ENCODE assay signal across 9 cellular contexts in genomic region chr12:7994731-7995205, GRCh38. TPM values are rescaled to one million over a fixed set of nuclear protein-coding genes. Genes with fewer than 3 reads are reported as not detected.
DNase-seq lines count a peak whose midpoint lies in the region; ATAC-seq, FAIRE-seq and TF ChIP-seq lines count a peak whose summit lies in the region.
"Had no signal": no experiment of that assay in that cellular context is flagged by ENCODE, and none has a peak within 500 bp of the region (broad histone marks: within the 10 kb centered on the region; RNA-seq: fewer than 3 reads in every experiment).

No MANE protein-coding gene starts in this region.

- no peaks in the 10 kb centered on the region for H3K27me3 Mint-ChIP-seq in activated naive CD4-positive, alpha-beta T cell treated with anti-CD3 and anti-CD28 coated beads, Interleukin-2, amount 50 U/mL, for 24 hours
- no peaks in the 10 kb centered on the region for H3K27me3 Mint-ChIP-seq in activated naive CD4-positive, alpha-beta T cell treated with anti-CD3 and anti-CD28 coated beads for 36 hours (ENCODE audit: low read depth)
- H3K27me3 Mint-ChIP-seq: CD4-positive, alpha-beta T cell had no signal

- peaks cover 22% of the 10 kb centered on the region for H3K4me1 Mint-ChIP-seq in activated naive CD4-positive, alpha-beta T cell treated with anti-CD3 and anti-CD28 coated beads, Interleukin-2, amount 50 U/mL, for 24 hours
- H3K4me1 Mint-ChIP-seq in activated naive CD4-positive, alpha-beta T cell treated with anti-CD3 and anti-CD28 coated beads for 36 hours (ENCODE audit: low read depth): peaks cover 19% of the 10 kb centered on the region

- no peak overlapping the region for H3K27ac ChIP-seq in Panc1 (ENCODE audit: low read length)
- H3K27ac ChIP-seq in gastroesophageal sphincter: peak overlapping the region in 3 of 4 donors; percentile 41 to 54 (median 54)

- no peak for TF ChIP-seq EP300 in gastroesophageal sphincter (IDR thresholded peaks at IDR 0.05)

- no peak for DNase-seq in activated naive CD4-positive, alpha-beta T cell treated with anti-CD3 and anti-CD28 coated beads for 36 hours
- DNase-seq in Panc1 (ENCODE audit: low read depth, low spot score) (no peak), urothelium cell line (ENCODE audit: low spot score) (peak; percentile 51), NCI-H1092 treated with DMSO at 0.1 percent for 48 hours (lab: John Stamatoyannopoulos, UW) (no peak), GM10266 (ENCODE audit: extremely low spot score) (no peak)

- H3K27ac Mint-ChIP-seq in activated naive CD4-positive, alpha-beta T cell treated with anti-CD3 and anti-CD28 coated beads, Interleukin-2, amount 50 U/mL, for 24 hours: peak overlapping the region; percentile 10
- H3K27ac Mint-ChIP-seq in activated naive CD4-positive, alpha-beta T cell treated with anti-CD3 and anti-CD28 coated beads for 36 hours: no peak overlapping the region
- H3K27ac Mint-ChIP-seq: CD4-positive, alpha-beta T cell had no signal

- H3K9me3 Mint-ChIP-seq in activated naive CD4-positive, alpha-beta T cell treated with anti-CD3 and anti-CD28 coated beads, Interleukin-2, amount 50 U/mL, for 24 hours: no peaks in the 10 kb centered on the region
- peaks cover 3% of the 10 kb centered on the region for H3K9me3 Mint-ChIP-seq in activated naive CD4-positive, alpha-beta T cell treated with anti-CD3 and anti-CD28 coated beads for 36 hours

- no peak overlapping the region for H3K4me3 ChIP-seq in Panc1 (ENCODE audit: low read depth in 2 of 2, low read length in 2 of 2)
- no peak overlapping the region for H3K4me3 ChIP-seq in gastroesophageal sphincter

- no peaks in the 10 kb centered on the region for H3K36me3 Mint-ChIP-seq in activated naive CD4-positive, alpha-beta T cell treated with anti-CD3 and anti-CD28 coated beads, Interleukin-2, amount 50 U/mL, for 24 hours
- no peaks in the 10 kb centered on the region for H3K36me3 Mint-ChIP-seq in activated naive CD4-positive, alpha-beta T cell treated with anti-CD3 and anti-CD28 coated beads for 36 hours (ENCODE audit: low read depth)

- POLR2A ChIA-PET in Panc1 (lab: Charles Lee): no interaction called here

- no peak for FAIRE-seq in urothelium cell line (lab: Jason Lieb, UNC)

- no peak for TF ChIP-seq POLR2A in gastroesophageal sphincter (IDR thresholded peaks at IDR 0.05)

- ATAC-seq in Panc1 (peak; percentile 60), gastroesophageal sphincter (peak; percentile 57), GM18517 (IDR thresholded peaks at IDR 0.05; ENCODE audit: unreplicated experiment) (no peak)

- H3K36me3 ChIP-seq in Panc1 (ENCODE audit: control insufficient read depth, insufficient read depth, low read length): no peaks in the 10 kb centered on the region
- H3K36me3 ChIP-seq in gastroesophageal sphincter: no peaks in the 10 kb centered on the region

- intact Hi-C loops in activated naive CD4-positive, alpha-beta T cell treated with anti-CD3 and anti-CD28 coated beads for 36 hours (cut with micrococcal nuclease): loop anchor here (1.0 to 10.0 kb wide), 7 partner anchors 24 to 350 kb away; no protein-coding TSS in a partner anchor
- intact Hi-C loops in Panc1 (cut with micrococcal nuclease; ENCODE audit: unreplicated experiment): loop anchor here (2.0 kb wide), 1 partner anchor 134 kb away; no protein-coding TSS in a partner anchor

- H3K9me3 ChIP-seq in Panc1 (ENCODE audit: control insufficient read depth, insufficient read depth, low read depth, low read length) (no peaks in the 10 kb centered on the region), gastroesophageal sphincter (peaks cover 0 to 5% (median 0%) of the 10 kb centered on the region in 3 donors)

- no TSS peak for BruUV-seq in Panc1 (replicated peaks; lab: Mats Ljungman, UMichigan)

- H3K27me3 ChIP-seq in Panc1 (ENCODE audit: control insufficient read depth, insufficient read depth, low read length) (no peaks in the 10 kb centered on the region), gastroesophageal sphincter (no peaks in the 10 kb centered on the region)

- no peaks in the 10 kb centered on the region for H3K4me1 ChIP-seq in Panc1 (ENCODE audit: control insufficient read depth, insufficient read depth, low read length)
- H3K4me1 ChIP-seq in gastroesophageal sphincter: no peaks in the 10 kb centered on the region

- CTCF ChIA-PET in activated naive CD4-positive, alpha-beta T cell treated with anti-CD3 and anti-CD28 coated beads for 36 hours (lab: Charles Lee): interaction anchor here (0.9 to 3.1 kb wide), 15 partner anchors 22 to 139 kb away, joined by 3 to 50 read pairs (median 4); partner anchors contain the start of gene SLC2A3
- CTCF ChIA-PET in Panc1 (lab: Charles Lee): interaction anchor here (0.7 kb wide), 1 partner anchor 34 kb away, joined by 3 read pairs; no protein-coding TSS in a partner anchor

- no peak overlapping the region for H3K4me3 Mint-ChIP-seq in activated naive CD4-positive, alpha-beta T cell treated with anti-CD3 and anti-CD28 coated beads, Interleukin-2, amount 50 U/mL, for 24 hours
- H3K4me3 Mint-ChIP-seq in activated naive CD4-positive, alpha-beta T cell treated with anti-CD3 and anti-CD28 coated beads for 36 hours: no peak overlapping the region
- H3K4me3 Mint-ChIP-seq: CD4-positive, alpha-beta T cell had no signal

- WGBS in gastroesophageal sphincter (ENCODE audit: low coverage in 1 of 2), 2 donors: 59 to 62% methylated on average over 6 to 7 of the region's 7 CpGs

- in situ Hi-C loops in Panc1 (cut with HindIII; ENCODE audit: low pct_unique_long_range_greater_than_20kb, low sequenced_read_pairs): no loop called here

- TF ChIP-seq CTCF in Panc1 (IDR thresholded peaks at IDR 0.05) (no peak), gastroesophageal sphincter (IDR thresholded peaks at IDR 0.05) (no peak), GM10266 (IDR thresholded peaks at IDR 0.05; ENCODE audit: control insufficient read depth, insufficient read depth, low read depth, missing control alignments) (no peak)

RNA-seq across cellular contexts. Expression of gene FOXJ2, which starts 37.7 kb away (rescaled TPM):
- total RNA-seq in activated naive CD4-positive, alpha-beta T cell treated with anti-CD3 and anti-CD28 coated beads for 36 hours: 10 to 100 TPM; 17.6 to 17.7 TPM
- total RNA-seq in Panc1 (2021; ENCODE audit: unreplicated experiment): 10.9 TPM
- 6.6 TPM for polyA plus RNA-seq in Panc1 (2012; ENCODE audit: insufficient read length)
- 10 to 100 TPM; 16.4 to 28.2 (median 20.4) TPM for total RNA-seq in gastroesophageal sphincter

RNA-seq across cellular contexts. Expression of gene SLC2A3, which starts 58.8 kb away (rescaled TPM):
- total RNA-seq in activated naive CD4-positive, alpha-beta T cell treated with anti-CD3 and anti-CD28 coated beads for 36 hours: 100 to 1,000 TPM; 392 to 394 TPM
- total RNA-seq in Panc1 (2021; ENCODE audit: unreplicated experiment) (0.51 TPM), gastroesophageal sphincter (10 to 100 TPM; 11.5 to 46.6 (median 12.8) TPM)
- polyA plus RNA-seq in Panc1 (2012; ENCODE audit: insufficient read length): 0.79 TPM

Comparison
In these comparisons a context has a peak if more than half of its experiments do, and no peak if none do; other contexts are left out.
1. RNA of gene SLC2A3, which starts 58.8 kb away (total RNA-seq): 392 to 394 TPM in activated naive CD4-positive, alpha-beta T cell treated with anti-CD3 and anti-CD28 coated beads for 36 hours; 11.5 to 46.6 TPM in gastroesophageal sphincter and 0.51 TPM in Panc1 (single experiment); every median in the first group is over 4 times any median in the second.